In genomic region chr3:85821130-85821756, GRCh38 we compare ENCODE assay signal across 8 cellular contexts.
A peak's percentile ranks its signal among the peaks of the same experiment; 100 is the strongest.
DNase-seq lines count a peak whose midpoint lies in the region; ATAC-seq, FAIRE-seq and TF ChIP-seq lines count a peak whose summit lies in the region.

No MANE protein-coding gene starts in this region.

- ATAC-seq in HG03045 (IDR thresholded peaks at IDR 0.05; ENCODE audit: unreplicated experiment) = no peak

- H3K27me3 ChIP-seq in bronchial epithelial cell (ENCODE audit: control insufficient read depth, insufficient read depth, low read length) = no peaks in the 10 kb centered on the region

- peak; percentile 26 for DNase-seq in GM12865 (ENCODE audit: low read depth)
- no peak for DNase-seq in HFF-Myc (ENCODE audit: extremely low read depth, low read depth)
- peak; percentile 14 for DNase-seq in NCI-H2029 (lab: John Stamatoyannopoulos, UW)
- peak; percentile 38 for DNase-seq in bronchial epithelial cell (ENCODE audit: low read depth)
- peak; percentile 31 for DNase-seq in pons (ENCODE audit: low spot score)
- DNase-seq in EL = no peak
- no peak for DNase-seq in NCI-H187 treated with DMSO at 0.1 percent for 48 hours (lab: John Stamatoyannopoulos, UW)

- FAIRE-seq in bronchial epithelial cell (lab: Jason Lieb, UNC) = no peak

- TF ChIP-seq CTCF in GM12865 (IDR thresholded peaks at IDR 0.05; ENCODE audit: insufficient read depth, low read depth, low read length, missing control alignments) (peak; percentile 44), HFF-Myc (IDR thresholded peaks at IDR 0.05; ENCODE audit: low read depth, low read length, missing control alignments) (peak; percentile 36), bronchial epithelial cell (IDR thresholded peaks at IDR 0.05; ENCODE audit: insufficient read depth, low read length, severe bottlenecking) (peak; percentile 78)

- H3K4me3 ChIP-seq in GM12865 (ENCODE audit: low read depth, low read length) (no peak overlapping the region), HFF-Myc (replicated peaks; ENCODE audit: low read depth, low read length) (no peak overlapping the region), bronchial epithelial cell (ENCODE audit: low read depth, low read length) (no peak overlapping the region)

- no peaks in the 10 kb centered on the region for H3K36me3 ChIP-seq in bronchial epithelial cell (ENCODE audit: control insufficient read depth, insufficient read depth, low read length)

Comparison
In these comparisons a context has a peak if more than half of its experiments do, and no peak if none do; other contexts are left out.
1. DNase-seq: peak in GM12865 (single experiment), NCI-H2029 (single experiment), bronchial epithelial cell (single experiment) and pons (single experiment); none in HFF-Myc (single experiment), EL (single experiment) and NCI-H187 treated with DMSO at 0.1 percent for 48 hours (single experiment).
2. Peak in every context shown above with its lines, with median percentiles within 50 percentile points of each other: CTCF ChIP-seq.